ENCODE assay signal across 8 cellular contexts in the genomic region with DNA sequence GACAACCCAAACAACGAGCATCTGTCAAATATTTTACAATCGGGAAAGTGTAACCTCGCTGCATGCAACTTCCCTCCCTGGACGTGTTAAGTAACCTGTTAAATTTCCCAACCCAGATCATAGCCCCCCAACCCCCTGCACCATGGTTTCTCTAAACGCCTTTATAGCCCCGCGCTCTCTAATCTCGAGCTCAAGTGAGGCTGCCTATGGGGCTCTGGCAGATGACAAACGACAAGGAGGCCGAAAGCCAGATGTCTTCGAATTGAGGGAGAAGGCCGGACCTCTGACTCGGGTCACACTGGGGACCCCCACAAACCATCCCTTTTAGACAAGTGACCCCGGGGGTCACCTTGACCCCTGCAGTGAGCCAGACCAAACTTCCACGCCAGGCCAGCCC. TPM values are rescaled to one million over a fixed set of nuclear protein-coding genes. Genes with fewer than 3 reads are reported as not detected.
DNase-seq lines count a peak whose midpoint lies in the region; ATAC-seq, FAIRE-seq and TF ChIP-seq lines count a peak whose summit lies in the region.

No MANE protein-coding gene starts in this region.

- TF ChIP-seq EP300 in A549 (IDR thresholded peaks at IDR 0.05): no peak

- ATAC-seq in A549 (peak in 1 of 2 experiments; percentile 3; a peak in 1 of 6 replicates), GM21529 (IDR thresholded peaks at IDR 0.05; ENCODE audit: unreplicated experiment) (no peak), GM21360 (IDR thresholded peaks at IDR 0.05; ENCODE audit: unreplicated experiment) (no peak), HG03457 (IDR thresholded peaks at IDR 0.05; ENCODE audit: unreplicated experiment) (no peak)

- H3K27me3 ChIP-seq in KMS-11 (ENCODE audit: insufficient read depth, low read depth) (no peaks in the 10 kb centered on the region), mononuclear cell (ENCODE audit: insufficient read depth, low read length) (peaks cover 3% of the 10 kb centered on the region)

- peaks cover 55% of the 10 kb centered on the region for H3K79me2 ChIP-seq in KMS-11 (ENCODE audit: insufficient read depth, low read depth)

- H4K20me1 ChIP-seq in KMS-11 (ENCODE audit: insufficient read depth): 0 out of 2 replicates have a peak, but pooled peaks cover 8% of the 10 kb centered on the region

- H3K36me3 Mint-ChIP-seq in chondrocyte (ENCODE audit: low read depth): peaks cover 5% of the 10 kb centered on the region

- 1% methylated on average over 13 of the region's 15 CpGs for WGBS in A549 (ENCODE audit: missing lambda C conversion rate)

- DNase-seq in A549 (ENCODE audit: low read depth in 1 of 2, low spot score in 1 of 2): no peak
- DNase-seq in chondrocyte (ENCODE audit: low spot score): no peak
- no peak for DNase-seq in hepatic stellate cell (ENCODE audit: low spot score)

- CTCF ChIA-PET in A549 (lab: Yijun Ruan, JAX): interaction anchor here (0.6 to 2.0 kb wide), 6 partner anchors 9 to 277 kb away, joined by 3 to 6 read pairs (median 4); no protein-coding TSS in a partner anchor

- no peaks in the 10 kb centered on the region for H3K36me3 ChIP-seq in KMS-11 (ENCODE audit: insufficient read depth)

- H3K4me3 ChIP-seq in A549 (peak overlapping the region; percentile 95), KMS-11 (IDR thresholded peaks at IDR 0.05; ENCODE audit: insufficient read depth, low read depth, low read length) (peak overlapping the region; percentile 88), mononuclear cell (ENCODE audit: low read length) (peak overlapping the region; percentile 97)

- TF ChIP-seq RAD21 in A549 (conservative IDR thresholded peaks at IDR 0.05 in 1 of 2, IDR thresholded peaks at IDR 0.05 in 1 of 2): no peak

- TF ChIP-seq POLR2A in A549 (IDR thresholded peaks at IDR 0.05; ENCODE audit: low read length): no peak

- H3K4me1 ChIP-seq in A549 (peaks cover 19% of the 10 kb centered on the region), KMS-11 (ENCODE audit: low read depth, poor library complexity, severe bottlenecking) (peaks cover 29% of the 10 kb centered on the region), mononuclear cell (ENCODE audit: insufficient read depth, low read length) (peaks cover 35% of the 10 kb centered on the region)

- H3K9me3 Mint-ChIP-seq in chondrocyte (ENCODE audit: low read depth): no peaks in the 10 kb centered on the region

- H3K9ac ChIP-seq in KMS-11: peak overlapping the region; percentile 81; the same call in 1 of the 2 replicates

- H3K4me3 Mint-ChIP-seq in chondrocyte (ENCODE audit: unreplicated experiment): peak overlapping the region; percentile 78

- no peak for FAIRE-seq in A549 (lab: Jason Lieb, UNC)

- POLR2A ChIA-PET in A549 (lab: Yijun Ruan, JAX): no interaction called here

- H3K27ac Mint-ChIP-seq in chondrocyte (ENCODE audit: unreplicated experiment): peak overlapping the region; percentile 100

- H3K9me3 ChIP-seq in A549 (no peaks in the 10 kb centered on the region), mononuclear cell (ENCODE audit: low read depth, low read length) (no peaks in the 10 kb centered on the region)

- TF ChIP-seq CTCF in A549 (IDR thresholded peaks at IDR 0.05) (no peak), KMS-11 (conservative IDR thresholded peaks at IDR 0.05; ENCODE audit: low read depth, low read length) (no peak), chondrocyte (IDR thresholded peaks at IDR 0.05) (no peak)

- H3K4me2 ChIP-seq in A549 (peak overlapping the region; percentile 92), KMS-11 (peak overlapping the region; percentile 99)

- peak overlapping the region; percentile 88 to 95 for H3K27ac ChIP-seq in A549
- H3K27ac ChIP-seq in KMS-11: peak overlapping the region; percentile 82

- H2AFZ ChIP-seq in KMS-11 (ENCODE audit: low read depth): peak overlapping the region; percentile 90

- H3K4me1 Mint-ChIP-seq in chondrocyte (ENCODE audit: low read depth): peaks cover 46% of the 10 kb centered on the region

- H3K27me3 Mint-ChIP-seq in chondrocyte (ENCODE audit: low read depth): peaks cover 2% of the 10 kb centered on the region

TF ChIP-seq in A549, 52 proteins besides CTCF, POLR2A, EP300 and RAD21:
- TF ChIP-seq, protein P1, sequence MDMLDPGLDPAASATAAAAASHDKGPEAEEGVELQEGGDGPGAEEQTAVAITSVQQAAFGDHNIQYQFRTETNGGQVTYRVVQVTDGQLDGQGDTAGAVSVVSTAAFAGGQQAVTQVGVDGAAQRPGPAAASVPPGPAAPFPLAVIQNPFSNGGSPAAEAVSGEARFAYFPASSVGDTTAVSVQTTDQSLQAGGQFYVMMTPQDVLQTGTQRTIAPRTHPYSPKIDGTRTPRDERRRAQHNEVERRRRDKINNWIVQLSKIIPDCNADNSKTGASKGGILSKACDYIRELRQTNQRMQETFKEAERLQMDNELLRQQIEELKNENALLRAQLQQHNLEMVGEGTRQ (IDR thresholded peaks at IDR 0.05): no peak
- TF ChIP-seq KDM5A (IDR thresholded peaks at IDR 0.05): no peak
- TF ChIP-seq, protein P2, sequence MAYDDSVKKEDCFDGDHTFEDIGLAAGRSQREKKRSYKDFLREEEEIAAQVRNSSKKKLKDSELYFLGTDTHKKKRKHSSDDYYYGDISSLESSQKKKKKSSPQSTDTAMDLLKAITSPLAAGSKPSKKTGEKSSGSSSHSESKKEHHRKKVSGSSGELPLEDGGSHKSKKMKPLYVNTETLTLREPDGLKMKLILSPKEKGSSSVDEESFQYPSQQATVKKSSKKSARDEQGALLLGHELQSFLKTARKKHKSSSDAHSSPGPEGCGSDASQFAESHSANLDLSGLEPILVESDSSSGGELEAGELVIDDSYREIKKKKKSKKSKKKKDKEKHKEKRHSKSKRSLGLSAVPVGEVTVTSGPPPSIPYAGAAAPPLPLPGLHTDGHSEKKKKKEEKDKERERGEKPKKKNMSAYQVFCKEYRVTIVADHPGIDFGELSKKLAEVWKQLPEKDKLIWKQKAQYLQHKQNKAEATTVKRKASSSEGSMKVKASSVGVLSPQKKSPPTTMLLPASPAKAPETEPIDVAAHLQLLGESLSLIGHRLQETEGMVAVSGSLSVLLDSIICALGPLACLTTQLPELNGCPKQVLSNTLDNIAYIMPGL (CRISPR knock-in tag; IDR thresholded peaks at IDR 0.05; ENCODE audit: borderline replicate concordance): no peak
- no peak for TF ChIP-seq POLR2AphosphoS2 (conservative IDR thresholded peaks at IDR 0.05; ENCODE audit: low read length)
- TF ChIP-seq, protein P3, sequence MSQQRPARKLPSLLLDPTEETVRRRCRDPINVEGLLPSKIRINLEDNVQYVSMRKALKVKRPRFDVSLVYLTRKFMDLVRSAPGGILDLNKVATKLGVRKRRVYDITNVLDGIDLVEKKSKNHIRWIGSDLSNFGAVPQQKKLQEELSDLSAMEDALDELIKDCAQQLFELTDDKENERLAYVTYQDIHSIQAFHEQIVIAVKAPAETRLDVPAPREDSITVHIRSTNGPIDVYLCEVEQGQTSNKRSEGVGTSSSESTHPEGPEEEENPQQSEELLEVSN (IDR thresholded peaks at IDR 0.05; ENCODE audit: borderline replicate concordance, low read depth): 0 out of 2 replicates have a peak, but pooled peaks have one; percentile 11
- TF ChIP-seq, protein P4, sequence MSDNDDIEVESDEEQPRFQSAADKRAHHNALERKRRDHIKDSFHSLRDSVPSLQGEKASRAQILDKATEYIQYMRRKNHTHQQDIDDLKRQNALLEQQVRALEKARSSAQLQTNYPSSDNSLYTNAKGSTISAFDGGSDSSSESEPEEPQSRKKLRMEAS (IDR thresholded peaks at IDR 0.05): no peak
- TF ChIP-seq, protein P5, sequence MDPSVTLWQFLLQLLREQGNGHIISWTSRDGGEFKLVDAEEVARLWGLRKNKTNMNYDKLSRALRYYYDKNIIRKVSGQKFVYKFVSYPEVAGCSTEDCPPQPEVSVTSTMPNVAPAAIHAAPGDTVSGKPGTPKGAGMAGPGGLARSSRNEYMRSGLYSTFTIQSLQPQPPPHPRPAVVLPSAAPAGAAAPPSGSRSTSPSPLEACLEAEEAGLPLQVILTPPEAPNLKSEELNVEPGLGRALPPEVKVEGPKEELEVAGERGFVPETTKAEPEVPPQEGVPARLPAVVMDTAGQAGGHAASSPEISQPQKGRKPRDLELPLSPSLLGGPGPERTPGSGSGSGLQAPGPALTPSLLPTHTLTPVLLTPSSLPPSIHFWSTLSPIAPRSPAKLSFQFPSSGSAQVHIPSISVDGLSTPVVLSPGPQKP (IDR thresholded peaks at IDR 0.05; ENCODE audit: low read depth, low read length): no peak
- TF ChIP-seq NPAS2 (CRISPR knock-in tag; IDR thresholded peaks at IDR 0.05; ENCODE audit: borderline replicate concordance): no peak

RNA-seq across cellular contexts. Expression of a gene that starts 0.5 kb away (rescaled TPM):
- 219 and 258 TPM in 2 replicates for polyA plus RNA-seq in A549 (2011; rRNA removed)
- polyA plus RNA-seq in A549 (2012; cell fraction: cytosol; rRNA removed): 80.0 and 83.8 TPM in 2 replicates
- 29.7 and 52.2 TPM in 2 replicates for polyA plus RNA-seq in A549 (2012; cell fraction: nucleus; rRNA removed)
- polyA plus RNA-seq in A549 (2017; fragmentation: RNase III; extraction: RNeasy Plus Mini Kit Qiagen cat#74134 plus additional on column Dnase treatment): 126 to 130 TPM (median 127 TPM) in 3 replicates
- 83.2 and 85.8 TPM in 2 replicates for polyA minus RNA-seq in A549 (2011; rRNA and poly(A)+ RNA removed)
- 79.5 to 105 TPM (median 102 TPM) in 3 replicates for total RNA-seq in chondrocyte
- 135 TPM for total RNA-seq in mononuclear cell
